In the genomic region with DNA sequence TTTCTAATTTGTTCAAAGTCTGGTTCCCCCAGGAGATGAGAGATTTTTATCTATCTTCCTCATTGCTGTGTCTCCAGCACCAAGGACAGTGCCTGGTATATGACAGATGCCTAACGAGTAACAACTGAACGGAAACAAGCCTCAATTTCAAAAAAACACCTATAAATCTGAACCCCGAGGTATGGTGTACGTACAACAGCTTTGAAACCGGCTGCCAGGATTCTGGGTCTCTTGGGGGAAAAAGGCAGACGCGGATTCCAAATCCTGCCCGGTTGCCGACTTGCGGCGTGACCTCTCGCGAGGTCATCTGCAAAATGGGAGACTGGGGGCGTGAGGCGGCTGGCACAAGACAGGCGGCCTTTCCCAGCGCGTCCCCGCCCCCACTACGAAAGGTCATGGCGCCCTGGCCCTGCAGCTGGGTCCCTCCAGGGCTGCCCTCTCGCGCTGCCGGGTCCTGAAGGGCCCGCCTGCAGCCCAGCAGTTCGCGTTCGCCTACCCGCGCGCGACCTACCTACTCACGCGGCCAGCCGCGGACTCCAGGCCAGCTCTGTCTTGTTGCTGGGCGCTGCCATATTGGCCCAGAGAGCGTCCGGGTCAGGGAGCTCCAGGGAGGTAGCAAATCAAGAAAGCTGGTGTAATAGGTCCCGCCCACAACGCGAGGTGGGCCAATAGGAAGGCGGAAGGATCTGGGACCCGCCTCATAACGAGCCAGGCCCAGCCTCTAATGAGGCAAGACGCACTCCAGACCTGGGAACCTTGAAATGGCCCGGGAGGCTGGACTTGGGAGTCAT, we compare ENCODE assay signal across 8 cellular contexts. TPM values are rescaled to one million over a fixed set of nuclear protein-coding genes. Genes with fewer than 3 reads are reported as not detected.
DNase-seq lines count a peak whose midpoint lies in the region; ATAC-seq and TF ChIP-seq lines count a peak whose summit lies in the region.

A gene with protein sequence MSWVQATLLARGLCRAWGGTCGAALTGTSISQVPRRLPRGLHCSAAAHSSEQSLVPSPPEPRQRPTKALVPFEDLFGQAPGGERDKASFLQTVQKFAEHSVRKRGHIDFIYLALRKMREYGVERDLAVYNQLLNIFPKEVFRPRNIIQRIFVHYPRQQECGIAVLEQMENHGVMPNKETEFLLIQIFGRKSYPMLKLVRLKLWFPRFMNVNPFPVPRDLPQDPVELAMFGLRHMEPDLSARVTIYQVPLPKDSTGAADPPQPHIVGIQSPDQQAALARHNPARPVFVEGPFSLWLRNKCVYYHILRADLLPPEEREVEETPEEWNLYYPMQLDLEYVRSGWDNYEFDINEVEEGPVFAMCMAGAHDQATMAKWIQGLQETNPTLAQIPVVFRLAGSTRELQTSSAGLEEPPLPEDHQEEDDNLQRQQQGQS (minus strand): TSS at position 584 of the 791 bp plus-strand sequence. CDS start 9,964 bp downstream, outside the sequence.

- H3K4me3 ChIP-seq in suprapubic skin = peak within 1 kb of the TSS; percentile 94

- peak within 1 kb of the TSS; percentile 93 for H3K27ac Mint-ChIP-seq in activated naive CD4-positive, alpha-beta T cell treated with anti-CD3 and anti-CD28 coated beads, Interleukin-2, amount 50 U/mL, for 24 hours

- H3K9me3 ChIP-seq in suprapubic skin = no peaks in the 10 kb centered on the region

- no peaks in the 10 kb centered on the region for H3K27me3 ChIP-seq in suprapubic skin

- DNase-seq in GM04504 (ENCODE audit: low read depth) = peak; percentile 99
- DNase-seq in NCI-H1092 (lab: John Stamatoyannopoulos, UW) = peak; percentile 95
- DNase-seq in globus pallidus (ENCODE audit: low spot score) = peak; percentile 97
- peak; percentile 60 to 99 (median 94) for DNase-seq in nucleus accumbens (lab: John Stamatoyannopoulos, UW)
- DNase-seq in suprapubic skin (ENCODE audit: low spot score in 2 of 2) = peak; percentile 98 to 99

- peaks cover 17% of the 10 kb centered on the region for H3K4me1 ChIP-seq in suprapubic skin

- no peak for TF ChIP-seq CTCF in suprapubic skin (IDR thresholded peaks at IDR 0.05)

- 0% methylated on average over 29 of the region's 47 CpGs for WGBS in suprapubic skin

- peaks cover 2% of the 10 kb centered on the region for H3K36me3 Mint-ChIP-seq in activated naive CD4-positive, alpha-beta T cell treated with anti-CD3 and anti-CD28 coated beads, Interleukin-2, amount 50 U/mL, for 24 hours

- TF ChIP-seq POLR2A in suprapubic skin (IDR thresholded peaks at IDR 0.05) = no peak

- H3K4me1 Mint-ChIP-seq in activated naive CD4-positive, alpha-beta T cell treated with anti-CD3 and anti-CD28 coated beads, Interleukin-2, amount 50 U/mL, for 24 hours = peaks cover 28% of the 10 kb centered on the region

- peak within 1 kb of the TSS; percentile 94 for H3K27ac ChIP-seq in suprapubic skin

- no peaks in the 10 kb centered on the region for H3K36me3 ChIP-seq in suprapubic skin

- ATAC-seq in HG02588 (IDR thresholded peaks at IDR 0.05; ENCODE audit: unreplicated experiment) (peak; percentile 86), SK-N-SH treated with all-trans-retinoic acid at 6 μM for 48 hours (peak; percentile 98)

- peak within 1 kb of the TSS; percentile 96 for H3K4me3 Mint-ChIP-seq in activated naive CD4-positive, alpha-beta T cell treated with anti-CD3 and anti-CD28 coated beads, Interleukin-2, amount 50 U/mL, for 24 hours

- no peaks in the 10 kb centered on the region for H3K27me3 Mint-ChIP-seq in activated naive CD4-positive, alpha-beta T cell treated with anti-CD3 and anti-CD28 coated beads, Interleukin-2, amount 50 U/mL, for 24 hours

- H3K9me3 Mint-ChIP-seq in activated naive CD4-positive, alpha-beta T cell treated with anti-CD3 and anti-CD28 coated beads, Interleukin-2, amount 50 U/mL, for 24 hours = no peaks in the 10 kb centered on the region

- TF ChIP-seq EP300 in suprapubic skin (IDR thresholded peaks at IDR 0.05) = no peak

TF ChIP-seq in SK-N-SH treated with all-trans-retinoic acid at 6 μM for 48 hours, 23 proteins besides CTCF, POLR2A, EP300 and RAD21:
- TF ChIP-seq, protein P1, sequence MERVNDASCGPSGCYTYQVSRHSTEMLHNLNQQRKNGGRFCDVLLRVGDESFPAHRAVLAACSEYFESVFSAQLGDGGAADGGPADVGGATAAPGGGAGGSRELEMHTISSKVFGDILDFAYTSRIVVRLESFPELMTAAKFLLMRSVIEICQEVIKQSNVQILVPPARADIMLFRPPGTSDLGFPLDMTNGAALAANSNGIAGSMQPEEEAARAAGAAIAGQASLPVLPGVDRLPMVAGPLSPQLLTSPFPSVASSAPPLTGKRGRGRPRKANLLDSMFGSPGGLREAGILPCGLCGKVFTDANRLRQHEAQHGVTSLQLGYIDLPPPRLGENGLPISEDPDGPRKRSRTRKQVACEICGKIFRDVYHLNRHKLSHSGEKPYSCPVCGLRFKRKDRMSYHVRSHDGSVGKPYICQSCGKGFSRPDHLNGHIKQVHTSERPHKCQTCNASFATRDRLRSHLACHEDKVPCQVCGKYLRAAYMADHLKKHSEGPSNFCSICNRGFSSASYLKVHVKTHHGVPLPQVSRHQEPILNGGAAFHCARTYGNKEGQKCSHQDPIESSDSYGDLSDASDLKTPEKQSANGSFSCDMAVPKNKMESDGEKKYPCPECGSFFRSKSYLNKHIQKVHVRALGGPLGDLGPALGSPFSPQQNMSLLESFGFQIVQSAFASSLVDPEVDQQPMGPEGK (CRISPR knock-in tag; IDR thresholded peaks at IDR 0.05; ENCODE audit: borderline replicate concordance) = no peak
- TF ChIP-seq ZFP3 (CRISPR knock-in tag; IDR thresholded peaks at IDR 0.05) = peak; percentile 22; the same call in 1 of the 2 replicates
- 0 out of 2 replicates have a peak, but pooled peaks have one; percentile 45 for TF ChIP-seq GLIS3 (CRISPR knock-in tag; IDR thresholded peaks at IDR 0.05)

RNA-seq across cellular contexts. Expression of the gene that starts here (rescaled TPM):
- 10 to 100 TPM; 40.4 to 65.7 (median 57.8) TPM for total RNA-seq in suprapubic skin

Comparison
In these comparisons a context has a peak if more than half of its experiments do, and no peak if none do; other contexts are left out.
1. Peak in every context shown above with its lines: DNase-seq, ATAC-seq, H3K4me3 ChIP-seq and H3K27ac ChIP-seq.